1 cellular context compared by ENCODE assay signal in genomic region chr5:152701305-152701704, GRCh38.
TF ChIP-seq lines count a peak whose summit lies in the region.

No MANE protein-coding gene starts in this region.

TF ChIP-seq in GM23338, 12 proteins besides CTCF, POLR2A, EP300 and RAD21 (continued from another document):
- TF ChIP-seq REST (IDR thresholded peaks at IDR 0.05; ENCODE audit: unreplicated experiment) (no peak), EZH2phosphoT487 (IDR thresholded peaks at IDR 0.05; ENCODE audit: unreplicated experiment) (no peak), CREB1 (CRISPR knock-in tag; IDR thresholded peaks at IDR 0.05; ENCODE audit: low read depth) (no peak), EZH2 (IDR thresholded peaks at IDR 0.05; ENCODE audit: low read depth, unreplicated experiment) (no peak)
